In the genomic region with DNA sequence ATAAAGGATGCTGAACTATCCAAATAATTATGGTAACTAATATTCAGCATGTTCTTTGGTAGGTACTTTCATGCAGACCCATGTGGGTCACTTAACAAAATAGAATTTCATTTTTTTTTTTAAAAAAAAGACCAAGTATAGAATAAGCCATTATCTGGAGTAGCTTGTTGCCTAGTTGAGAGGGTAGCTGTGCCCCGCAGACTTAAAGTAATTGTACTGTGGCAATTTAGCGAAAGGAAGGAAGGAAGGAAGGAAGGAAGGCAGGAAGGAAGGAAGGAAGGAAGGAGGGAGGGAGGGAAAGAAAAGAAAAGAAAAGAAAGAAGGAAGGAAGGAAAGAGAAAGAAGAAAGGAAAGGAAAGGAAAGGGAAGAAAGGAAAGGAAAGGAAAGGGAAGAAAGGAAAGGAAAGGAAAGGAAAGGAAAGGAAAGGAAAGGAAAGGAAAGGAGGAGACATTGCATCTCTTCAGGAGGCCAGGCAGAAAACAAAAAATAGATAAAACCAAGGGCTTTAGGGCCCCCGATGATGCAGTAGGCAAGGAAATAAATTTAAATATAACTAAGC, we compare ENCODE assay signal across 27 cellular contexts.
"Had no signal": no experiment of that assay in that cellular context is flagged by ENCODE, and none has a peak within 500 bp of the region (broad histone marks: within the 10 kb centered on the region; RNA-seq: fewer than 3 reads in every experiment).

No MANE protein-coding gene starts in this region.

- H3K4me3 Mint-ChIP-seq: naive thymus-derived CD4-positive, alpha-beta T cell; natural killer cell; nephron; stimulated activated effector memory CD8-positive, alpha-beta T cell treated with anti-CD3 and anti-CD28 coated beads, Interleukin-12 subunit alpha, Interleukin-12 subunit beta, amount 100 ng/mL, for 72 hours; stimulated activated naive B cell treated with anti-CD40 and anti-IgM and Interleukin-4, amounts not matched to agents 10 μg/mL and 1 μg/mL and 100 μg/mL, for 72 hours; stimulated activated naive CD8-positive, alpha-beta T cell treated with anti-CD3 and anti-CD28 coated beads, Interleukin-15, Interleukin-2, amounts not matched to agents 100 ng/mL and 50 ng/mL, for 24 hours; type B pancreatic cell had no signal

- H3K27ac ChIP-seq: neutrophil, pancreas, psoas muscle, right lobe of liver, sigmoid colon, stomach, suprapubic skin, testis, tibial artery, transverse colon, upper lobe of right lung, uterus had no signal

- DNase-seq: naive thymus-derived CD4-positive, alpha-beta T cell; natural killer cell; nucleus accumbens; pancreas; psoas muscle; right cardiac atrium; right lobe of liver; sigmoid colon; small intestine; stimulated activated CD4-positive, alpha-beta T cell treated with anti-CD3 and anti-CD28 coated beads, Interleukin-15, amount 100 ng/mL, for 24 hours; stimulated activated CD4-positive, alpha-beta T cell treated with anti-CD3 and anti-CD28 coated beads, Interleukin-2, amount 100 ng/mL, for 24 hours; stimulated activated CD4-positive, alpha-beta T cell treated with anti-CD3 and anti-CD28 coated beads, Interleukin-2, amount 100 ng/mL, for 48 hours; stimulated activated CD4-positive, alpha-beta T cell treated with anti-CD3 and anti-CD28 coated beads, Interleukin-4, amount 100 ng/mL, for 24 hours; stimulated activated naive B cell treated with anti-CD40 and anti-IgM and Interleukin-4, amounts not matched to agents 10 μg/mL and 1 μg/mL and 100 μg/mL, for 72 hours; stimulated activated naive CD4-positive, alpha-beta T cell treated with Interleukin-2 at 50 U/mL for 16 hours; stomach; testis; tibial artery; transverse colon; upper lobe of right lung; uterus had no signal

- H3K9me3 Mint-ChIP-seq: natural killer cell; nephron; stimulated activated effector memory CD8-positive, alpha-beta T cell treated with anti-CD3 and anti-CD28 coated beads, Interleukin-12 subunit alpha, Interleukin-12 subunit beta, amount 100 ng/mL, for 72 hours; stimulated activated naive B cell treated with anti-CD40 and anti-IgM and Interleukin-4, amounts not matched to agents 10 μg/mL and 1 μg/mL and 100 μg/mL, for 72 hours; stimulated activated naive CD8-positive, alpha-beta T cell treated with anti-CD3 and anti-CD28 coated beads, Interleukin-15, Interleukin-2, amounts not matched to agents 100 ng/mL and 50 ng/mL, for 24 hours; type B pancreatic cell had no signal

- H3K27me3 ChIP-seq: neutrophil, pancreas, right lobe of liver, stomach, suprapubic skin, testis, tibial artery, transverse colon, upper lobe of right lung, uterus had no signal

- H3K4me1 Mint-ChIP-seq: naive thymus-derived CD4-positive, alpha-beta T cell; natural killer cell; nephron; stimulated activated effector memory CD8-positive, alpha-beta T cell treated with anti-CD3 and anti-CD28 coated beads, Interleukin-12 subunit alpha, Interleukin-12 subunit beta, amount 100 ng/mL, for 72 hours; stimulated activated naive B cell treated with anti-CD40 and anti-IgM and Interleukin-4, amounts not matched to agents 10 μg/mL and 1 μg/mL and 100 μg/mL, for 72 hours had no signal

- H3K36me3 ChIP-seq: neutrophil, pancreas, right lobe of liver, sigmoid colon, stomach, suprapubic skin, tibial artery, transverse colon, upper lobe of right lung, uterus had no signal

- H3K27ac Mint-ChIP-seq: naive thymus-derived CD4-positive, alpha-beta T cell; natural killer cell; nephron; stimulated activated effector memory CD8-positive, alpha-beta T cell treated with anti-CD3 and anti-CD28 coated beads, Interleukin-12 subunit alpha, Interleukin-12 subunit beta, amount 100 ng/mL, for 72 hours; stimulated activated naive B cell treated with anti-CD40 and anti-IgM and Interleukin-4, amounts not matched to agents 10 μg/mL and 1 μg/mL and 100 μg/mL, for 72 hours; stimulated activated naive CD8-positive, alpha-beta T cell treated with anti-CD3 and anti-CD28 coated beads, Interleukin-15, Interleukin-2, amounts not matched to agents 100 ng/mL and 50 ng/mL, for 24 hours; type B pancreatic cell had no signal

- H3K4me1 ChIP-seq: pancreas, right lobe of liver, sigmoid colon, stomach, suprapubic skin, testis, tibial artery, transverse colon, upper lobe of right lung, uterus had no signal

- H3K9me3 ChIP-seq: neutrophil, pancreas, psoas muscle, right lobe of liver, sigmoid colon, stomach, suprapubic skin, testis, tibial artery, transverse colon, upper lobe of right lung, uterus had no signal

- ATAC-seq: naive thymus-derived CD4-positive, alpha-beta T cell; natural killer cell; pancreas; psoas muscle; right cardiac atrium; right lobe of liver; stimulated activated effector memory CD8-positive, alpha-beta T cell treated with anti-CD3 and anti-CD28 coated beads, Interleukin-12 subunit alpha, Interleukin-12 subunit beta, amount 100 ng/mL, for 72 hours; stimulated activated naive B cell treated with anti-CD40 and anti-IgM and Interleukin-4, amounts not matched to agents 10 μg/mL and 1 μg/mL and 100 μg/mL, for 72 hours; upper lobe of right lung had no signal

- H3K36me3 Mint-ChIP-seq: naive thymus-derived CD4-positive, alpha-beta T cell; natural killer cell; stimulated activated effector memory CD8-positive, alpha-beta T cell treated with anti-CD3 and anti-CD28 coated beads, Interleukin-12 subunit alpha, Interleukin-12 subunit beta, amount 100 ng/mL, for 72 hours; stimulated activated naive B cell treated with anti-CD40 and anti-IgM and Interleukin-4, amounts not matched to agents 10 μg/mL and 1 μg/mL and 100 μg/mL, for 72 hours; type B pancreatic cell had no signal

- H3K4me3 ChIP-seq: pancreas, psoas muscle, right lobe of liver, sigmoid colon, stomach, suprapubic skin, testis, tibial artery, transverse colon, upper lobe of right lung, uterus had no signal
